Comparison of ENCODE assay signal across 12 cellular contexts in genomic region chr13:52921194-52921593, GRCh38.
DNase-seq lines count a peak whose midpoint lies in the region; ATAC-seq and TF ChIP-seq lines count a peak whose summit lies in the region.
"Had no signal": no experiment of that assay in that cellular context is flagged by ENCODE, and none has a peak within 500 bp of the region (broad histone marks: within the 10 kb centered on the region; RNA-seq: fewer than 3 reads in every experiment).

No MANE protein-coding gene starts in this region.

- WGBS in smooth muscle cell (ENCODE audit: low lambda C conversion rate) = 100% methylated on average over 3 of the region's 3 CpGs

- peak; percentile 95 for ATAC-seq in GM18873 (IDR thresholded peaks at IDR 0.05; ENCODE audit: low FRiP score, unreplicated experiment)
- ATAC-seq in HG02588 (IDR thresholded peaks at IDR 0.05; ENCODE audit: unreplicated experiment) = peak; percentile 94
- peak; percentile 96 for ATAC-seq in HG03571 (IDR thresholded peaks at IDR 0.05; ENCODE audit: unreplicated experiment)
- peak; percentile 64 for ATAC-seq in mucosa of descending colon
- ATAC-seq in stimulated activated naive CD8-positive, alpha-beta T cell treated with anti-CD3 and anti-CD28 coated beads, Interleukin-15, Interleukin-2, amounts not matched to agents 100 U/mL and 50 U/mL, for 24 hours = no peak

- H3K27ac ChIP-seq in smooth muscle cell (ENCODE audit: low read depth) = no peak overlapping the region
- H3K27ac ChIP-seq: stomach had no signal

- no peak overlapping the region for H3K9ac ChIP-seq in smooth muscle cell (ENCODE audit: low read depth)

- no peak for TF ChIP-seq CTCF in mucosa of descending colon (IDR thresholded peaks at IDR 0.05)
- TF ChIP-seq CTCF in smooth muscle cell (IDR thresholded peaks at IDR 0.05; ENCODE audit: borderline replicate concordance, insufficient read depth, poor library complexity, severe bottlenecking) = no peak

- H3K79me2 ChIP-seq in smooth muscle cell (ENCODE audit: low read depth) = no peaks in the 10 kb centered on the region

- no peaks in the 10 kb centered on the region for H3K27me3 ChIP-seq in smooth muscle cell (ENCODE audit: low read depth)
- H3K27me3 ChIP-seq: stomach had no signal

- H3K9me3 ChIP-seq in mucosa of descending colon (no peaks in the 10 kb centered on the region), smooth muscle cell (replicated peaks; ENCODE audit: low read depth) (no peaks in the 10 kb centered on the region)

- H3K4me3 ChIP-seq in mucosa of descending colon (no peak overlapping the region), smooth muscle cell (no peak overlapping the region)
- H3K4me3 ChIP-seq: stomach had no signal

- no peak overlapping the region for H3K4me2 ChIP-seq in smooth muscle cell

- H4K20me1 ChIP-seq in smooth muscle cell (ENCODE audit: low read depth) = no peaks in the 10 kb centered on the region

- DNase-seq in mucosa of descending colon = peak in 1 of 3 donors; percentile 12
- no peak for DNase-seq in smooth muscle cell (lab: John Stamatoyannopoulos, UW; ENCODE audit: unreplicated experiment)
- no peak for DNase-seq in DMS114 treated with DMSO at 0.1 percent for 48 hours (lab: John Stamatoyannopoulos, UW; ENCODE audit: unreplicated experiment)
- DNase-seq in activated CD4-positive, alpha-beta T cell treated with anti-CD3 and anti-CD28 coated beads, Interleukin-2, amount 50 U/mL, for 4 hours = no peak
- DNase-seq in stimulated activated naive CD8-positive, alpha-beta T cell treated with anti-CD3 and anti-CD28 coated beads, Interleukin-15, Interleukin-2, amounts not matched to agents 100 U/mL and 50 U/mL, for 24 hours = no peak
- DNase-seq: activated CD4-positive, CD25-positive, alpha-beta regulatory T cell treated with anti-CD3 and anti-CD28 coated beads, Interleukin-2, amount 50 U/mL, for 72 hours; hypothalamus; NCI-H1092; stomach had no signal

- H3K4me1 ChIP-seq in mucosa of descending colon (ENCODE audit: low read depth) (no peaks in the 10 kb centered on the region), smooth muscle cell (ENCODE audit: low read depth) (no peaks in the 10 kb centered on the region)

- no peak overlapping the region for H2AFZ ChIP-seq in smooth muscle cell (ENCODE audit: low read depth)

- H3K36me3 ChIP-seq in mucosa of descending colon (ENCODE audit: low read depth) (no peaks in the 10 kb centered on the region), smooth muscle cell (ENCODE audit: low read depth) (no peaks in the 10 kb centered on the region)
- H3K36me3 ChIP-seq: stomach had no signal

- intact Hi-C loops in mucosa of descending colon (cut with DNase I, micrococcal nuclease) = no loop called here

- peaks cover 4% of the 10 kb centered on the region for H3F3A ChIP-seq in smooth muscle cell (ENCODE audit: low read depth)
